ENCODE assay signal across 1 cellular context in the genomic region with DNA sequence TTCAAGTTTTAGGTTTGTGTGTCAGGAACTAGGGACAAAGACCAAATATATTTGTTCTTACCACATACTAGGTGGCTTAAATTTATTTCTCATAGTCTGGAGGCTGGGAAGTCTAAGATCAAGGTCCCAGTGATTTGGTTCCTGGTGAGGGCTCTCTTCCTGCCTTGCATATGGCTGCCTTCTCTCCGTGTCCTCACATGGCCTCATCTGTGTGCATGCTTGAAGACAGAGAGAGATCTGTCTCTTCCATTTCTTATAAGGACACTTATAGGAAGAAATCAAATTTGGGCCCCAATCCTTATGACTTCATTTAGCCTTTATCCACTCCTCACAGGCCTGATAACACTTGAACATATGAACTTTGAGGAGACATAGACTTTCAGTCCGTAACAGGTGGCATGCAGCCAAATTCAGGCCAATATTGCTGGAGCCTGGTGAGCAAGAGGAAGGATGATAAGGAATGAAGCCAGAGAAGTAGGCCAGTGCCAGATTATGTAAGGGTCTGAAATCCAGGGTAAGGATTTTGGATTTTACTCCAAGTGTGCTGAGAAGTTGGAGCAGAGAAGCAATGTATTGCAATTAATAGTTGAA.
TF ChIP-seq lines count a peak whose summit lies in the region.

No MANE protein-coding gene starts in this region.

TF ChIP-seq in HepG2, 621 proteins besides CTCF, POLR2A, EP300 and RAD21:
- TF ChIP-seq FUBP1 (CRISPR knock-in tag; IDR thresholded peaks at IDR 0.05; ENCODE audit: borderline replicate concordance) (no peak), ZNF615 (CRISPR knock-in tag; IDR thresholded peaks at IDR 0.05; ENCODE audit: borderline replicate concordance) (no peak), ZNF18 (CRISPR knock-in tag; IDR thresholded peaks at IDR 0.05; ENCODE audit: insufficient replicate concordance) (no peak), XBP1 (CRISPR knock-in tag; IDR thresholded peaks at IDR 0.05) (no peak), ZNF775 (CRISPR knock-in tag; IDR thresholded peaks at IDR 0.05; ENCODE audit: borderline replicate concordance) (no peak), U2AF1 (optimal IDR thresholded peaks at IDR 0.05; ENCODE audit: low read depth, low read length) (no peak), RXRA (CRISPR knock-in tag; IDR thresholded peaks at IDR 0.05) (no peak), SMAD1 (CRISPR knock-in tag; IDR thresholded peaks at IDR 0.05; ENCODE audit: borderline replicate concordance, low read depth) (no peak), FOXM1 (CRISPR knock-in tag; IDR thresholded peaks at IDR 0.05) (no peak), SMARCE1 (IDR thresholded peaks at IDR 0.05; ENCODE audit: borderline replicate concordance) (no peak), GLI4 (CRISPR knock-in tag; IDR thresholded peaks at IDR 0.05; ENCODE audit: borderline replicate concordance) (no peak)
- TF ChIP-seq, protein P1, sequence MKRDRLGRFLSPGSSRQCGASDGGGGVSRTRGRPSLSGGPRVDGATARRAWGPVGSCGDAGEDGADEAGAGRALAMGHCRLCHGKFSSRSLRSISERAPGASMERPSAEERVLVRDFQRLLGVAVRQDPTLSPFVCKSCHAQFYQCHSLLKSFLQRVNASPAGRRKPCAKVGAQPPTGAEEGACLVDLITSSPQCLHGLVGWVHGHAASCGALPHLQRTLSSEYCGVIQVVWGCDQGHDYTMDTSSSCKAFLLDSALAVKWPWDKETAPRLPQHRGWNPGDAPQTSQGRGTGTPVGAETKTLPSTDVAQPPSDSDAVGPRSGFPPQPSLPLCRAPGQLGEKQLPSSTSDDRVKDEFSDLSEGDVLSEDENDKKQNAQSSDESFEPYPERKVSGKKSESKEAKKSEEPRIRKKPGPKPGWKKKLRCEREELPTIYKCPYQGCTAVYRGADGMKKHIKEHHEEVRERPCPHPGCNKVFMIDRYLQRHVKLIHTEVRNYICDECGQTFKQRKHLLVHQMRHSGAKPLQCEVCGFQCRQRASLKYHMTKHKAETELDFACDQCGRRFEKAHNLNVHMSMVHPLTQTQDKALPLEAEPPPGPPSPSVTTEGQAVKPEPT (CRISPR knock-in tag; IDR thresholded peaks at IDR 0.05; ENCODE audit: low read depth): no peak
